Comparison of ENCODE assay signal across 22 cellular contexts in genomic region chr7:102283477-102284189, GRCh38. TPM values are rescaled to one million over a fixed set of nuclear protein-coding genes. Genes with fewer than 3 reads are reported as not detected.
DNase-seq lines count a peak whose midpoint lies in the region; ATAC-seq, FAIRE-seq and TF ChIP-seq lines count a peak whose summit lies in the region.
"Had no signal": no experiment of that assay in that cellular context is flagged by ENCODE, and none has a peak within 500 bp of the region (broad histone marks: within the 10 kb centered on the region; RNA-seq: fewer than 3 reads in every experiment).

No MANE protein-coding gene starts in this region.

- no peaks in the 10 kb centered on the region for H3K9me1 ChIP-seq in K562 (ENCODE audit: control insufficient read depth, insufficient read depth, low read length)

- TF ChIP-seq POLR2A in K562 (conservative IDR thresholded peaks at IDR 0.05), result no peak

- peak overlapping the region; percentile 96 for H3K4me2 ChIP-seq in Karpas-422 (ENCODE audit: low read depth, low read length, poor library complexity, severe bottlenecking)
- H3K4me2 ChIP-seq in K562 (ENCODE audit: insufficient read depth, low read length), result no peak overlapping the region

- intact Hi-C loops in CD4-positive, alpha-beta memory T cell (cut with micrococcal nuclease), result loop anchor here (10.0 kb wide), 1 partner anchor 81 kb away; no protein-coding TSS in a partner anchor
- intact Hi-C loops in K562 (cut with micrococcal nuclease), result no loop called here

- H3K9ac ChIP-seq in Karpas-422 (ENCODE audit: low read length) (peak overlapping the region; percentile 29), K562 (ENCODE audit: insufficient read depth in 1 of 2, low read depth in 2 of 2, low read length in 2 of 2) (peak overlapping the region in 1 of 2 experiments; percentile 28; a peak in 2 of 4 replicates)

- no peaks in the 10 kb centered on the region for H3K9me3 Mint-ChIP-seq in CD4-positive, alpha-beta memory T cell
- no peaks in the 10 kb centered on the region for H3K9me3 Mint-ChIP-seq in progenitor cell of endocrine pancreas (ENCODE audit: low read depth)
- H3K9me3 Mint-ChIP-seq: activated CD4-positive, alpha-beta memory T cell treated with anti-CD3 and anti-CD28 coated beads for 36 hours had no signal

- no peak overlapping the region for H3K4me3 ChIP-seq in CD4-positive, alpha-beta memory T cell (ENCODE audit: low read length in 2 of 2)
- H3K4me3 ChIP-seq in Karpas-422 (ENCODE audit: low read length) (no peak overlapping the region; the same call in 1 of the 2 replicates), K562 (no peak overlapping the region)
- H3K4me3 ChIP-seq: dorsolateral prefrontal cortex, lung, uterus had no signal

- TF ChIP-seq RAD21 in K562 (CRISPR knock-in tag; conservative IDR thresholded peaks at IDR 0.05 in 1 of 2, IDR thresholded peaks at IDR 0.05 in 1 of 2), result no peak

- BruUV-seq in K562 (replicated peaks; lab: Mats Ljungman, UMichigan), result TSS peak; percentile 72

- no peak overlapping the region for H3K27ac ChIP-seq in CD4-positive, alpha-beta memory T cell (ENCODE audit: low read depth, low read length)
- H3K27ac ChIP-seq in Karpas-422 (ENCODE audit: low read length) (peak overlapping the region; percentile 96), K562 (ENCODE audit: extremely low read depth, low read depth, low read length) (no peak overlapping the region)
- H3K27ac ChIP-seq: dorsolateral prefrontal cortex, uterus had no signal

- 15% methylated on average over 9 of the region's 10 CpGs for WGBS in K562 (ENCODE audit: insufficient coverage, low coverage, missing lambda C conversion rate)

- CTCF ChIA-PET in CD4-positive, alpha-beta memory T cell (lab: Charles Lee; ENCODE audit: partially characterized antibody), result interaction anchor here (1.1 to 1.7 kb wide), 4 partner anchors 11 to 112 kb away, joined by 3 to 8 read pairs (median 4); partner anchors contain the start of gene PRKRIP1
- CTCF ChIA-PET in K562 (lab: Yijun Ruan, JAX; ENCODE audit: low intra/inter-chr PET ratio) (no interaction called here), HEK293T (lab: Yijun Ruan, JAX) (no interaction called here)

- H3K4me1 Mint-ChIP-seq in CD4-positive, alpha-beta memory T cell, result peaks cover 15 to 32% (median 24%) of the 10 kb centered on the region in 4 donors
- peaks cover 4% of the 10 kb centered on the region for H3K4me1 Mint-ChIP-seq in progenitor cell of endocrine pancreas (ENCODE audit: low read depth)

- H3K79me2 ChIP-seq in Karpas-422 (ENCODE audit: low read length) (peaks cover 9% of the 10 kb centered on the region; the same call in 1 of the 2 replicates), K562 (ENCODE audit: control insufficient read depth, insufficient read depth, low read length) (no peaks in the 10 kb centered on the region)

- DNase-seq in CD4-positive, alpha-beta memory T cell, result peak in 1 of 5 donors; percentile 19
- DNase-seq in Karpas-422 (peak; percentile 68), K562 (ENCODE audit: extremely low read depth in 1 of 4, low spot score in 3 of 4) (no peak), progenitor cell of endocrine pancreas (ENCODE audit: low spot score, unreplicated experiment) (no peak), HEK293T (ENCODE audit: extremely low spot score) (no peak)
- DNase-seq: activated CD4-positive, CD25-positive, alpha-beta regulatory T cell; activated gamma-delta T cell treated with Interleukin-2 at 50 U/mL for 16 hours; cerebellar nuclear complex; dorsolateral prefrontal cortex; GF-D8; H7; NCI-H187; NCI-H226; OCI-M1; small intestine; stimulated activated CD4-positive, alpha-beta T cell treated with anti-CD3 and anti-CD28 coated beads, Interleukin-1b, Interleukin-23, amount 100 ng/mL, for 48 hours; uterus had no signal

- in situ Hi-C loops in K562 (cut with MboI), result loop anchor here (5.0 kb wide), 1 partner anchor 109 kb away; no protein-coding TSS in a partner anchor

- peak overlapping the region in 5 of 7 donors; percentile 48 to 91 (median 68) for H3K27ac Mint-ChIP-seq in CD4-positive, alpha-beta memory T cell
- peak overlapping the region; percentile 24 for H3K27ac Mint-ChIP-seq in progenitor cell of endocrine pancreas
- H3K27ac Mint-ChIP-seq: activated CD4-positive, alpha-beta memory T cell treated with anti-CD3 and anti-CD28 coated beads for 36 hours had no signal

- POLR2A ChIA-PET in CD4-positive, alpha-beta memory T cell (lab: Charles Lee; ENCODE audit: partially characterized antibody), result interaction anchor here (2.6 kb wide), 1 partner anchor 112 kb away, joined by 8 read pairs; the partner anchor contains the start of gene PRKRIP1
- POLR2A ChIA-PET in K562 (lab: Yijun Ruan, JAX), result no interaction called here
- POLR2A ChIA-PET in HEK293T (lab: Yijun Ruan, JAX), result interaction anchor here (0.7 kb wide), 1 partner anchor 113 kb away, joined by 3 read pairs; the partner anchor contains the start of gene PRKRIP1

- TF ChIP-seq EP300 in K562 (IDR thresholded peaks at IDR 0.05; ENCODE audit: low read length), result no peak

- no peaks in the 10 kb centered on the region for H4K20me1 ChIP-seq in Karpas-422 (ENCODE audit: insufficient read depth, low read depth, low read length)
- peaks cover 20% of the 10 kb centered on the region for H4K20me1 ChIP-seq in K562 (replicated peaks; ENCODE audit: control insufficient read depth, insufficient read depth, low read length)

- FAIRE-seq in K562 (lab: Jason Lieb, UNC), result no peak
- FAIRE-seq: small intestine had no signal

- H2AFZ ChIP-seq in Karpas-422 (ENCODE audit: low read length) (no peak overlapping the region), K562 (ENCODE audit: low read depth, low read length) (no peak overlapping the region)

- H3K4me3 Mint-ChIP-seq in CD4-positive, alpha-beta memory T cell, result peak overlapping the region in 1 of 8 donors; percentile 15
- no peak overlapping the region for H3K4me3 Mint-ChIP-seq in progenitor cell of endocrine pancreas (ENCODE audit: low read depth)

- no peaks in the 10 kb centered on the region for H3K27me3 ChIP-seq in CD4-positive, alpha-beta memory T cell (ENCODE audit: insufficient read depth, low read length)
- H3K27me3 ChIP-seq in Karpas-422 (ENCODE audit: low read length) (no peaks in the 10 kb centered on the region), K562 (ENCODE audit: control insufficient read depth in 2 of 2, insufficient read depth in 2 of 2, low read length in 2 of 2) (peaks cover 17 to 34% of the 10 kb centered on the region in 2 experiments; a peak in 4 of 5 replicates)
- H3K27me3 ChIP-seq: dorsolateral prefrontal cortex, uterus had no signal

- H3K36me3 Mint-ChIP-seq in CD4-positive, alpha-beta memory T cell, result no peaks in the 10 kb centered on the region
- H3K36me3 Mint-ChIP-seq in progenitor cell of endocrine pancreas (ENCODE audit: insufficient read depth), result no peaks in the 10 kb centered on the region
- H3K36me3 Mint-ChIP-seq: activated CD4-positive, alpha-beta memory T cell treated with anti-CD3 and anti-CD28 coated beads for 36 hours had no signal

- no peak for ATAC-seq in K562
- ATAC-seq in HG03135 (IDR thresholded peaks at IDR 0.05; ENCODE audit: unreplicated experiment), result no peak
- no peak for ATAC-seq in GM18519 (IDR thresholded peaks at IDR 0.05; ENCODE audit: low FRiP score, unreplicated experiment)
- ATAC-seq: Right ventricle myocardium inferior had no signal

- no peaks in the 10 kb centered on the region for H3K36me3 ChIP-seq in CD4-positive, alpha-beta memory T cell (ENCODE audit: insufficient read depth, low read length)
- H3K36me3 ChIP-seq in Karpas-422 (ENCODE audit: insufficient read depth, low read length), result no peaks in the 10 kb centered on the region
- H3K36me3 ChIP-seq in K562 (ENCODE audit: control insufficient read depth, insufficient read depth, low read length), result no peaks in the 10 kb centered on the region
- H3K36me3 ChIP-seq: uterus had no signal

- H3K9me2 ChIP-seq in Karpas-422 (replicated peaks; ENCODE audit: insufficient read depth, low read length), result no peaks in the 10 kb centered on the region

- no peaks in the 10 kb centered on the region for H3K9me3 ChIP-seq in CD4-positive, alpha-beta memory T cell (ENCODE audit: control insufficient read depth in 1 of 2, low read length in 2 of 2)
- H3K9me3 ChIP-seq in Karpas-422 (ENCODE audit: low read length) (no peaks in the 10 kb centered on the region), K562 (replicated peaks; ENCODE audit: control insufficient read depth, insufficient read depth, low read depth, low read length) (no peaks in the 10 kb centered on the region)
- H3K9me3 ChIP-seq: uterus had no signal

- H3K4me1 ChIP-seq in CD4-positive, alpha-beta memory T cell (ENCODE audit: insufficient read depth, low read length), result peaks cover 29% of the 10 kb centered on the region
- H3K4me1 ChIP-seq in Karpas-422 (ENCODE audit: low read length) (peaks cover 68% of the 10 kb centered on the region), K562 (replicated peaks in 1 of 2; ENCODE audit: control insufficient read depth in 2 of 2, insufficient read depth in 2 of 2, low read length in 2 of 2) (peaks cover 10 to 63% of the 10 kb centered on the region in 2 experiments; a peak in 4 of 5 replicates)

- H3K27me3 Mint-ChIP-seq in CD4-positive, alpha-beta memory T cell, result no peaks in the 10 kb centered on the region
- H3K27me3 Mint-ChIP-seq in progenitor cell of endocrine pancreas, result peaks cover 9% of the 10 kb centered on the region

- TF ChIP-seq CTCF in K562 (IDR thresholded peaks at IDR 0.05 in 2 of 3, conservative IDR thresholded peaks at IDR 0.05 in 1 of 3; ENCODE audit: insufficient read depth in 2 of 3, low read depth in 1 of 3, low read length in 3 of 3) (no peak), progenitor cell of endocrine pancreas (IDR thresholded peaks at IDR 0.05; ENCODE audit: unreplicated experiment) (no peak)

RNA-seq across cellular contexts. Expression of gene SH2B2, which starts 3.0 kb away (rescaled TPM):
- 1 to 10 TPM in 1 of 2 experiments, under 1 TPM in 1; 0.79 to 1.2 TPM for total RNA-seq in CD4-positive, alpha-beta memory T cell
- polyA plus RNA-seq in CD4-positive, alpha-beta memory T cell, result under 1 TPM in 1 of 2 donors, not detected in 1; 0.69 TPM
- total RNA-seq in Karpas-422 (2014; rRNA removed; shearing (Covaris generic); ENCODE audit: low replicate concordance), result 22.4 and 39.2 TPM in 2 replicates
- 0.72 TPM in 1 of 2 replicates, not detected in the other for total RNA-seq in K562 (2011; cell fraction: chromatin; rRNA removed; ENCODE audit: low replicate concordance)
- total RNA-seq in K562 (2011; cell fraction: nucleolus; rRNA removed), result 0.66 and 1.0 TPM in 2 replicates
- 0.22 and 0.31 TPM in 2 replicates for total RNA-seq in K562 (2011; cell fraction: nucleoplasm; rRNA removed)
- total RNA-seq in K562 (2014; rRNA removed) (0.68 TPM in 1 of 2 replicates, not detected in the other), K562 (2014; rRNA removed; fragmentation: Illumina TruSeq; extraction: Trizol) (not detected in 2 replicates), K562 (2015; rRNA removed; fragmentation: Illumina TruSeq; extraction: Trizol) (0.08 TPM in 1 of 2 replicates, not detected in the other), K562 (2021) (0.34 and 0.89 TPM in 2 replicates), progenitor cell of endocrine pancreas (11.2 and 11.5 TPM in 2 replicates)
- polyA plus RNA-seq in K562 (2011; rRNA removed) (0.03 and 0.07 TPM in 2 replicates), K562 (2014; fragmentation: Illumina TruSeq; extraction: Trizol) (0.07 and 0.08 TPM in 2 replicates), K562 (2014; fragmentation: Nextera tagmentation; extraction: Ambion mirVana) (not detected), K562 (2014; rRNA removed) (0.07 and 0.12 TPM in 2 replicates)
- polyA plus RNA-seq in K562 (2011; cell fraction: cytosol; rRNA removed), result 0.13 and 0.64 TPM in 2 replicates
- polyA plus RNA-seq in K562 (2011; cell fraction: nucleus; rRNA removed), result 0.14 and 0.36 TPM in 2 replicates
- polyA plus RNA-seq in K562 (2012), result 0.14 and 0.46 TPM in 2 replicates
- polyA minus RNA-seq in K562 (2011; rRNA and poly(A)+ RNA removed), result 0.18 TPM in 1 of 2 replicates, not detected in the other
- polyA minus RNA-seq in K562 (2011; cell fraction: cytosol; rRNA and poly(A)+ RNA removed), result 0.38 TPM in 1 of 2 replicates, not detected in the other
- 0.22 and 0.40 TPM in 2 replicates for polyA minus RNA-seq in K562 (2011; cell fraction: nucleus; rRNA and poly(A)+ RNA removed)
